Comparison of ENCODE assay signal across 1 cellular context in the genomic region with DNA sequence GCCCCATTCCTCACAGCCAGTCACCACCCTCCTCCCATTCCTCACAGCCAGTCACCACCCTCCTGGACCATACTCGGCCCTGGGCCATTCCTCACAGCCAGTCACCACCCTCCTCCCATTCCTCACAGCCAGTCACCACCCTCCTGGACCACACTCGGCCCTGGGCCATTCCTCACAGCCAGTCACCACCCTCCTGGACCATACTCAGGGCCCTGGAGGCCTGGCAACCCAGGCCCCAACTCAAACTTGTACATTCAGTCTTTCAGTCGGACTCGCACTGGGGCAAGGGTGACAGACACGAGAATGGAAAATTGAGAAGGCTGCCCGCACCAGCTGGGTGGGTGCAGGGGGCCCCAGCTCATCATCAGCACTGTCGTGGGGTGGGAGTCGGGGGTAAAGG.
TF ChIP-seq lines count a peak whose summit lies in the region.

No MANE protein-coding gene starts in this region.

TF ChIP-seq in HepG2, 621 proteins besides CTCF, POLR2A, EP300 and RAD21:
- TF ChIP-seq, protein P1, sequence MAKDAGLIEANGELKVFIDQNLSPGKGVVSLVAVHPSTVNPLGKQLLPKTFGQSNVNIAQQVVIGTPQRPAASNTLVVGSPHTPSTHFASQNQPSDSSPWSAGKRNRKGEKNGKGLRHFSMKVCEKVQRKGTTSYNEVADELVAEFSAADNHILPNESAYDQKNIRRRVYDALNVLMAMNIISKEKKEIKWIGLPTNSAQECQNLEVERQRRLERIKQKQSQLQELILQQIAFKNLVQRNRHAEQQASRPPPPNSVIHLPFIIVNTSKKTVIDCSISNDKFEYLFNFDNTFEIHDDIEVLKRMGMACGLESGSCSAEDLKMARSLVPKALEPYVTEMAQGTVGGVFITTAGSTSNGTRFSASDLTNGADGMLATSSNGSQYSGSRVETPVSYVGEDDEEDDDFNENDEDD (CRISPR knock-in tag; IDR thresholded peaks at IDR 0.05; ENCODE audit: borderline replicate concordance), result no peak
- TF ChIP-seq, protein P2, sequence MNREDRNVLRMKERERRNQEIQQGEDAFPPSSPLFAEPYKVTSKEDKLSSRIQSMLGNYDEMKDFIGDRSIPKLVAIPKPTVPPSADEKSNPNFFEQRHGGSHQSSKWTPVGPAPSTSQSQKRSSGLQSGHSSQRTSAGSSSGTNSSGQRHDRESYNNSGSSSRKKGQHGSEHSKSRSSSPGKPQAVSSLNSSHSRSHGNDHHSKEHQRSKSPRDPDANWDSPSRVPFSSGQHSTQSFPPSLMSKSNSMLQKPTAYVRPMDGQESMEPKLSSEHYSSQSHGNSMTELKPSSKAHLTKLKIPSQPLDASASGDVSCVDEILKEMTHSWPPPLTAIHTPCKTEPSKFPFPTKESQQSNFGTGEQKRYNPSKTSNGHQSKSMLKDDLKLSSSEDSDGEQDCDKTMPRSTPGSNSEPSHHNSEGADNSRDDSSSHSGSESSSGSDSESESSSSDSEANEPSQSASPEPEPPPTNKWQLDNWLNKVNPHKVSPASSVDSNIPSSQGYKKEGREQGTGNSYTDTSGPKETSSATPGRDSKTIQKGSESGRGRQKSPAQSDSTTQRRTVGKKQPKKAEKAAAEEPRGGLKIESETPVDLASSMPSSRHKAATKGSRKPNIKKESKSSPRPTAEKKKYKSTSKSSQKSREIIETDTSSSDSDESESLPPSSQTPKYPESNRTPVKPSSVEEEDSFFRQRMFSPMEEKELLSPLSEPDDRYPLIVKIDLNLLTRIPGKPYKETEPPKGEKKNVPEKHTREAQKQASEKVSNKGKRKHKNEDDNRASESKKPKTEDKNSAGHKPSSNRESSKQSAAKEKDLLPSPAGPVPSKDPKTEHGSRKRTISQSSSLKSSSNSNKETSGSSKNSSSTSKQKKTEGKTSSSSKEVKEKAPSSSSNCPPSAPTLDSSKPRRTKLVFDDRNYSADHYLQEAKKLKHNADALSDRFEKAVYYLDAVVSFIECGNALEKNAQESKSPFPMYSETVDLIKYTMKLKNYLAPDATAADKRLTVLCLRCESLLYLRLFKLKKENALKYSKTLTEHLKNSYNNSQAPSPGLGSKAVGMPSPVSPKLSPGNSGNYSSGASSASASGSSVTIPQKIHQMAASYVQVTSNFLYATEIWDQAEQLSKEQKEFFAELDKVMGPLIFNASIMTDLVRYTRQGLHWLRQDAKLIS (CRISPR knock-in tag; IDR thresholded peaks at IDR 0.05), result no peak
- TF ChIP-seq, protein P3, sequence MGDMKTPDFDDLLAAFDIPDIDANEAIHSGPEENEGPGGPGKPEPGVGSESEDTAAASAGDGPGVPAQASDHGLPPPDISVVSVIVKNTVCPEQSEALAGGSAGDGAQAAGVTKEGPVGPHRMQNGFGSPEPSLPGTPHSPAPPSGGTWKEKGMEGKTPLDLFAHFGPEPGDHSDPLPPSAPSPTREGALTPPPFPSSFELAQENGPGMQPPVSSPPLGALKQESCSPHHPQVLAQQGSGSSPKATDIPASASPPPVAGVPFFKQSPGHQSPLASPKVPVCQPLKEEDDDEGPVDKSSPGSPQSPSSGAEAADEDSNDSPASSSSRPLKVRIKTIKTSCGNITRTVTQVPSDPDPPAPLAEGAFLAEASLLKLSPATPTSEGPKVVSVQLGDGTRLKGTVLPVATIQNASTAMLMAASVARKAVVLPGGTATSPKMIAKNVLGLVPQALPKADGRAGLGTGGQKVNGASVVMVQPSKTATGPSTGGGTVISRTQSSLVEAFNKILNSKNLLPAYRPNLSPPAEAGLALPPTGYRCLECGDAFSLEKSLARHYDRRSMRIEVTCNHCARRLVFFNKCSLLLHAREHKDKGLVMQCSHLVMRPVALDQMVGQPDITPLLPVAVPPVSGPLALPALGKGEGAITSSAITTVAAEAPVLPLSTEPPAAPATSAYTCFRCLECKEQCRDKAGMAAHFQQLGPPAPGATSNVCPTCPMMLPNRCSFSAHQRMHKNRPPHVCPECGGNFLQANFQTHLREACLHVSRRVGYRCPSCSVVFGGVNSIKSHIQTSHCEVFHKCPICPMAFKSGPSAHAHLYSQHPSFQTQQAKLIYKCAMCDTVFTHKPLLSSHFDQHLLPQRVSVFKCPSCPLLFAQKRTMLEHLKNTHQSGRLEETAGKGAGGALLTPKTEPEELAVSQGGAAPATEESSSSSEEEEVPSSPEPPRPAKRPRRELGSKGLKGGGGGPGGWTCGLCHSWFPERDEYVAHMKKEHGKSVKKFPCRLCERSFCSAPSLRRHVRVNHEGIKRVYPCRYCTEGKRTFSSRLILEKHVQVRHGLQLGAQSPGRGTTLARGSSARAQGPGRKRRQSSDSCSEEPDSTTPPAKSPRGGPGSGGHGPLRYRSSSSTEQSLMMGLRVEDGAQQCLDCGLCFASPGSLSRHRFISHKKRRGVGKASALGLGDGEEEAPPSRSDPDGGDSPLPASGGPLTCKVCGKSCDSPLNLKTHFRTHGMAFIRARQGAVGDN (CRISPR knock-in tag; IDR thresholded peaks at IDR 0.05), result 0 out of 2 replicates have a peak, but pooled peaks have one; percentile 14
- no peak for TF ChIP-seq ZNF781 (CRISPR knock-in tag; IDR thresholded peaks at IDR 0.05; ENCODE audit: borderline replicate concordance, not compliant biosample characterization)
- no peak for TF ChIP-seq ZFP1 (CRISPR knock-in tag; IDR thresholded peaks at IDR 0.05)
- TF ChIP-seq AGO2 (optimal IDR thresholded peaks at IDR 0.05; ENCODE audit: low read depth, low read length), result peak; percentile 17
- TF ChIP-seq POLR2G (IDR thresholded peaks at IDR 0.05; ENCODE audit: low read depth, low read length), result 0 out of 2 replicates have a peak, but pooled peaks have one; percentile 9
- TF ChIP-seq, protein P4, sequence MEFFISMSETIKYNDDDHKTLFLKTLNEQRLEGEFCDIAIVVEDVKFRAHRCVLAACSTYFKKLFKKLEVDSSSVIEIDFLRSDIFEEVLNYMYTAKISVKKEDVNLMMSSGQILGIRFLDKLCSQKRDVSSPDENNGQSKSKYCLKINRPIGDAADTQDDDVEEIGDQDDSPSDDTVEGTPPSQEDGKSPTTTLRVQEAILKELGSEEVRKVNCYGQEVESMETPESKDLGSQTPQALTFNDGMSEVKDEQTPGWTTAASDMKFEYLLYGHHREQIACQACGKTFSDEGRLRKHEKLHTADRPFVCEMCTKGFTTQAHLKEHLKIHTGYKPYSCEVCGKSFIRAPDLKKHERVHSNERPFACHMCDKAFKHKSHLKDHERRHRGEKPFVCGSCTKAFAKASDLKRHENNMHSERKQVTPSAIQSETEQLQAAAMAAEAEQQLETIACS (CRISPR knock-in tag; IDR thresholded peaks at IDR 0.05), result no peak
TF ChIP-seq in HepG2: peak in this region for 3.
